ENCODE assay signal across 16 cellular contexts in genomic region chr3:134054231-134054630, GRCh38. TPM values are rescaled to one million over a fixed set of nuclear protein-coding genes. Genes with fewer than 3 reads are reported as not detected.
"Had no signal": no experiment of that assay in that cellular context is flagged by ENCODE, and none has a peak within 500 bp of the region (broad histone marks: within the 10 kb centered on the region; RNA-seq: fewer than 3 reads in every experiment).

No MANE protein-coding gene starts in this region.

- DNase-seq: activated CD4-positive, alpha-beta memory T cell treated with anti-CD3 and anti-CD28 coated beads, Interleukin-2, amount 10 ng/mL, durations not matched to agents 7 days and 5 days; activated gamma-delta T cell; activated T-cell treated with anti-CD3 and anti-CD28 coated beads, Interleukin-2, amount 50 U/mL, for 4 hours; effector memory CD4-positive, alpha-beta T cell; mucosa of descending colon; naive thymus-derived CD4-positive, alpha-beta T cell; stimulated activated CD4-positive, alpha-beta T cell treated with anti-CD3 and anti-CD28 coated beads, Interleukin-4, amount 100 ng/mL, for 24 hours; stimulated activated CD8-positive, alpha-beta memory T cell treated with anti-CD3 and anti-CD28 coated beads, Interleukin-4, amount 100 ng/mL, for 48 hours; stimulated activated naive CD4-positive, alpha-beta T cell treated with Interleukin-2 at 50 U/mL for 16 hours had no signal

- H3K4me2 ChIP-seq: hepatocyte had no signal

- H3K27me3 ChIP-seq: hepatocyte, neutrophil had no signal

- H3K4me3 ChIP-seq: hepatocyte, mucosa of descending colon, skin epidermis had no signal

- H3K36me3 ChIP-seq: neutrophil had no signal

- H3K9me3 ChIP-seq: mucosa of descending colon, neutrophil had no signal

- H3K27ac ChIP-seq: hepatocyte, neutrophil, skin epidermis, VCaP had no signal

- H2AFZ ChIP-seq: hepatocyte had no signal

- H3K79me2 ChIP-seq: hepatocyte had no signal

- ATAC-seq: activated naive CD4-positive, alpha-beta T cell treated with anti-CD3 and anti-CD28 coated beads, Interleukin-2, amount 50 U/mL, for 72 hours; activated T-cell treated with anti-CD3 and anti-CD28 coated beads, Interleukin-2, amount 50 U/mL, for 4 hours; left lobe of liver; mucosa of descending colon; naive thymus-derived CD4-positive, alpha-beta T cell had no signal

RNA-seq across cellular contexts. Expression of gene SLCO2A1, which starts 24.5 kb away (rescaled TPM):
- total RNA-seq: activated CD4-positive, alpha-beta memory T cell treated with anti-CD3 and anti-CD28 coated beads, Interleukin-2, amount 10 ng/mL, durations not matched to agents 7 days and 5 days; activated naive CD4-positive, alpha-beta T cell treated with anti-CD3 and anti-CD28 coated beads, Interleukin-2, amount 50 U/mL, for 72 hours; naive thymus-derived CD4-positive, alpha-beta T cell; T-helper 1 cell treated with Interleukin-12 subunit alpha and Interleukin-12 subunit beta and Interleukin-4 antibody, amounts not matched to agents 30 ng/mL and 1 ng/mL, for 36 hours had no signal
- polyA plus RNA-seq: naive thymus-derived CD4-positive, alpha-beta T cell had no signal
